ENCODE assay signal across 24 cellular contexts in genomic region chr2:238104521-238105311, GRCh38. TPM values are rescaled to one million over a fixed set of nuclear protein-coding genes. Genes with fewer than 3 reads are reported as not detected.
DNase-seq lines count a peak whose midpoint lies in the region; ATAC-seq, FAIRE-seq and TF ChIP-seq lines count a peak whose summit lies in the region.
"Had no signal": no experiment of that assay in that cellular context is flagged by ENCODE, and none has a peak within 500 bp of the region (broad histone marks: within the 10 kb centered on the region; RNA-seq: fewer than 3 reads in every experiment).

No MANE protein-coding gene starts in this region.

- H3K27me3 ChIP-seq in H1 (replicated peaks in 1 of 4; ENCODE audit: control insufficient read depth in 3 of 4, extremely low read depth in 1 of 4, insufficient read depth in 3 of 4, low read length in 3 of 4) (no peaks in the 10 kb centered on the region; a peak in 1 of 7 replicates), spleen (replicated peaks in 1 of 7) (no peaks in the 10 kb centered on the region)
- H3K27me3 ChIP-seq: body of pancreas, hepatocyte, neural progenitor cell had no signal

- 84% methylated on average over 18 of the region's 29 CpGs; no CpG with 5 or more reads in 1 of the 2 experiments for WGBS in H1 (ENCODE audit: extremely low coverage in 1 of 2, insufficient coverage in 1 of 2, insufficient read length in 1 of 2, insufficient replicate concordance in 2 of 2, low coverage in 1 of 2, low lambda C conversion rate in 2 of 2, missing lambda C conversion rate in 1 of 2), 2 experiments
- WGBS in spleen, 5 donors, result 78 to 92% (median 91%) methylated on average over 10 to 29 of the region's 29 CpGs

- H3K4me2 ChIP-seq in H1 (ENCODE audit: insufficient read depth in 1 of 2, low read depth in 2 of 2, low read length in 2 of 2), result no peak overlapping the region
- H3K4me2 ChIP-seq: hepatocyte, neural progenitor cell had no signal

- H3K23ac ChIP-seq in H1 (ENCODE audit: insufficient read length), result no peak overlapping the region

- H3K27me3 Mint-ChIP-seq in activated T-cell treated with anti-CD3 and anti-CD28 coated beads, Interleukin-2, amount 50 U/mL, for 4 hours (ENCODE audit: low read depth), result no peaks in the 10 kb centered on the region
- H3K27me3 Mint-ChIP-seq in activated T-cell treated with anti-CD3 and anti-CD28 coated beads, Interleukin-2, amount 50 U/mL, for 72 hours (ENCODE audit: low read depth), result no peaks in the 10 kb centered on the region
- H3K27me3 Mint-ChIP-seq: stimulated activated naive CD8-positive, alpha-beta T cell treated with anti-CD3 and anti-CD28 coated beads, Interleukin-15, Interleukin-2, amounts not matched to agents 100 ng/mL and 50 ng/mL, for 24 hours had no signal

- intact Hi-C loops in spleen (cut with DNase I; ENCODE audit: low total_unique reads), result no loop called here

- no peaks in the 10 kb centered on the region for H3K79me2 ChIP-seq in H1 (ENCODE audit: control insufficient read depth in 1 of 2, insufficient read depth in 2 of 2, low read length in 2 of 2)
- H3K79me2 ChIP-seq: hepatocyte had no signal

- no peak overlapping the region for H2BK20ac ChIP-seq in H1 (ENCODE audit: low read length)

- no peak overlapping the region for H2AFZ ChIP-seq in H1 (ENCODE audit: low read length)
- H2AFZ ChIP-seq: hepatocyte, neural progenitor cell had no signal

- H4K5ac ChIP-seq in H1 (ENCODE audit: insufficient read length, low read depth, low read length), result no peak overlapping the region

- no peaks in the 10 kb centered on the region; the same call in 1 of the 2 replicates for H3K23me2 ChIP-seq in H1 (ENCODE audit: low read depth, low read length)

- H2BK5ac ChIP-seq in H1 (ENCODE audit: low read depth, low read length), result no peak overlapping the region

- H3K56ac ChIP-seq in H1 (replicated peaks; ENCODE audit: insufficient read length, low read depth, low read length), result no peak overlapping the region

- CTCF ChIA-PET in H1 (lab: Charles Lee; ENCODE audit: partially characterized antibody), result interaction anchor here (1.5 to 5.0 kb wide), 2 partner anchors 30 to 193 kb away, joined by 4 to 24 read pairs; no protein-coding TSS in a partner anchor

- H4K20me1 ChIP-seq in H1 (replicated peaks in 1 of 2; ENCODE audit: control insufficient read depth in 1 of 2, insufficient read depth in 2 of 2, low read length in 2 of 2), result no peaks in the 10 kb centered on the region

- FAIRE-seq in GM12892 (lab: Jason Lieb, UNC) (no peak), H1 (lab: Jason Lieb, UNC) (no peak)
- FAIRE-seq: colon, urothelium cell line had no signal

- TF ChIP-seq CTCF in H1 (IDR thresholded peaks at IDR 0.05; ENCODE audit: control extremely low read depth in 1 of 3, insufficient read depth in 1 of 3, low read depth in 1 of 3, low read length in 3 of 3) (no peak), spleen (IDR thresholded peaks at IDR 0.05 in 8 of 11, conservative IDR thresholded peaks at IDR 0.05 in 3 of 11) (no peak)

- no peak overlapping the region for H3K9ac ChIP-seq in H1 (replicated peaks in 1 of 4; ENCODE audit: extremely low read depth in 1 of 4, low read depth in 3 of 4, low read length in 3 of 4)
- H3K9ac ChIP-seq: neural progenitor cell had no signal

- H2AK5ac ChIP-seq in H1 (ENCODE audit: low read depth, low read length), result no peak overlapping the region

- H3K36me3 Mint-ChIP-seq in activated T-cell treated with anti-CD3 and anti-CD28 coated beads, Interleukin-2, amount 50 U/mL, for 4 hours (ENCODE audit: insufficient read depth), result no peaks in the 10 kb centered on the region
- no peaks in the 10 kb centered on the region for H3K36me3 Mint-ChIP-seq in activated T-cell treated with anti-CD3 and anti-CD28 coated beads, Interleukin-2, amount 50 U/mL, for 72 hours (ENCODE audit: insufficient read depth in 2 of 2)
- H3K36me3 Mint-ChIP-seq: activated naive CD4-positive, alpha-beta T cell treated with anti-CD3 and anti-CD28 coated beads, Interleukin-2, amount 50 U/mL, for 72 hours; neural progenitor cell had no signal

- no peak overlapping the region for H2BK120ac ChIP-seq in H1 (replicated peaks; ENCODE audit: low read depth, low read length)

- H3K27ac Mint-ChIP-seq in activated T-cell treated with anti-CD3 and anti-CD28 coated beads, Interleukin-2, amount 50 U/mL, for 72 hours, result no peak overlapping the region
- H3K27ac Mint-ChIP-seq: neural progenitor cell; stimulated activated naive CD8-positive, alpha-beta T cell treated with anti-CD3 and anti-CD28 coated beads, Interleukin-15, Interleukin-2, amounts not matched to agents 100 ng/mL and 50 ng/mL, for 24 hours had no signal

- TF ChIP-seq RAD21 in H1 (IDR thresholded peaks at IDR 0.05 in 1 of 2, conservative IDR thresholded peaks at IDR 0.05 in 1 of 2; ENCODE audit: low read depth in 2 of 2, low read length in 2 of 2), result no peak

- H2BK15ac ChIP-seq in H1 (ENCODE audit: low read length), result no peak overlapping the region

- POLR2A ChIA-PET in H1 (lab: Charles Lee; ENCODE audit: partially characterized antibody), result interaction anchor here (0.7 kb wide), 1 partner anchor 584 kb away, joined by 3 read pairs; no protein-coding TSS in a partner anchor

- no peak overlapping the region for H3K18ac ChIP-seq in H1 (ENCODE audit: extremely low read depth, low read length)

- H3K4me1 ChIP-seq in H1 (replicated peaks in 1 of 4; ENCODE audit: control insufficient read depth in 3 of 4, insufficient read depth in 4 of 4, low read length in 3 of 4) (peaks cover 0 to 19% (median 9%) of the 10 kb centered on the region in 4 experiments; a peak in 6 of 7 replicates), spleen (peaks cover 15 to 51% (median 39%) of the 10 kb centered on the region in 6 donors)

- H3K14ac ChIP-seq in H1 (ENCODE audit: insufficient read length), result no peak overlapping the region

- H3K4me3 Mint-ChIP-seq in activated T-cell treated with anti-CD3 and anti-CD28 coated beads, Interleukin-2, amount 50 U/mL, for 4 hours, result no peak overlapping the region
- no peak overlapping the region for H3K4me3 Mint-ChIP-seq in activated T-cell treated with anti-CD3 and anti-CD28 coated beads, Interleukin-2, amount 50 U/mL, for 72 hours
- H3K4me3 Mint-ChIP-seq: neural progenitor cell; stimulated activated naive CD8-positive, alpha-beta T cell treated with anti-CD3 and anti-CD28 coated beads, Interleukin-15, Interleukin-2, amounts not matched to agents 100 ng/mL and 50 ng/mL, for 24 hours had no signal

- no peak overlapping the region for H2BK12ac ChIP-seq in H1 (ENCODE audit: low read depth, low read length)

- no peak overlapping the region for H4K91ac ChIP-seq in H1 (replicated peaks; ENCODE audit: insufficient read length, low read length)

- ATAC-seq in activated T-cell treated with anti-CD3 and anti-CD28 coated beads, Interleukin-2, amount 50 U/mL, for 4 hours, result no peak
- ATAC-seq in activated T-cell treated with anti-CD3 and anti-CD28 coated beads, Interleukin-2, amount 50 U/mL, for 72 hours (replicated peaks in 1 of 2), result no peak
- ATAC-seq: activated naive CD4-positive, alpha-beta T cell treated with anti-CD3 and anti-CD28 coated beads, Interleukin-2, amount 50 U/mL, for 72 hours; body of pancreas had no signal

- H3K9me3 Mint-ChIP-seq in activated T-cell treated with anti-CD3 and anti-CD28 coated beads, Interleukin-2, amount 50 U/mL, for 4 hours, result no peaks in the 10 kb centered on the region
- H3K9me3 Mint-ChIP-seq in activated T-cell treated with anti-CD3 and anti-CD28 coated beads, Interleukin-2, amount 50 U/mL, for 72 hours, result no peaks in the 10 kb centered on the region
- H3K9me3 Mint-ChIP-seq: activated naive CD4-positive, alpha-beta T cell treated with anti-CD3 and anti-CD28 coated beads, Interleukin-2, amount 50 U/mL, for 72 hours; neural progenitor cell; stimulated activated naive CD8-positive, alpha-beta T cell treated with anti-CD3 and anti-CD28 coated beads, Interleukin-15, Interleukin-2, amounts not matched to agents 100 ng/mL and 50 ng/mL, for 24 hours had no signal

- H3K4me3 ChIP-seq in H1 (ENCODE audit: extremely low read depth in 1 of 4, insufficient read depth in 2 of 4, low read depth in 3 of 4, low read length in 4 of 4) (no peak overlapping the region), spleen (no peak overlapping the region)
- H3K4me3 ChIP-seq: body of pancreas, hepatocyte, neural progenitor cell had no signal

- 0 out of 2 replicates have a peak overlapping the region, but pooled peaks have one; percentile 4 for H4K8ac ChIP-seq in H1 (ENCODE audit: extremely low read depth, insufficient read depth, low read length)

- H3K4ac ChIP-seq in H1 (replicated peaks; ENCODE audit: insufficient read length, low read depth, low read length), result no peak overlapping the region

- H3K79me1 ChIP-seq in H1 (ENCODE audit: low read depth, low read length), result no peaks in the 10 kb centered on the region

- H3K27ac ChIP-seq in H1 (ENCODE audit: low read depth, low read length) (no peak overlapping the region), spleen (no peak overlapping the region)
- H3K27ac ChIP-seq: body of pancreas, hepatocyte, neural progenitor cell, WERI-Rb-1 had no signal

- no peak for TF ChIP-seq POLR2A in GM12892 (IDR thresholded peaks at IDR 0.05; ENCODE audit: low read depth, low read length)
- no peak for TF ChIP-seq POLR2A in H1 (IDR thresholded peaks at IDR 0.05; ENCODE audit: control extremely low read depth in 1 of 2, low read depth in 2 of 2, low read length in 2 of 2)
- TF ChIP-seq POLR2A in spleen (IDR thresholded peaks at IDR 0.05), result no peak

- TF ChIP-seq EP300 in H1 (IDR thresholded peaks at IDR 0.05; ENCODE audit: borderline replicate concordance in 1 of 2, low read depth in 2 of 2, low read length in 2 of 2), result no peak

- H3K36me3 ChIP-seq in H1 (ENCODE audit: control insufficient read depth in 2 of 4, insufficient read depth in 4 of 4, low read length in 3 of 4), result no peaks in the 10 kb centered on the region
- H3K36me3 ChIP-seq in spleen, result no peaks in the 10 kb centered on the region
- H3K36me3 ChIP-seq: neural progenitor cell, WERI-Rb-1 had no signal

- peak; percentile 3 for DNase-seq in activated T-cell treated with anti-CD3 and anti-CD28 coated beads, Interleukin-2, amount 50 U/mL, for 4 hours
- no peak for DNase-seq in activated T-cell treated with anti-CD3 and anti-CD28 coated beads, Interleukin-2, amount 50 U/mL, for 72 hours
- peak; percentile 13 for DNase-seq in GM12892 (ENCODE audit: insufficient read length)
- DNase-seq in H1 (ENCODE audit: low read depth in 1 of 2, low spot score in 2 of 2), result peak in 1 of 2 experiments; percentile 48
- peak; percentile 74 for DNase-seq in spleen
- no peak for DNase-seq in glomerular visceral epithelial cell (ENCODE audit: extremely low spot score)
- DNase-seq in COLO668 (lab: John Stamatoyannopoulos, UW; ENCODE audit: unreplicated experiment), result no peak
- DNase-seq in MV-4-11 (lab: John Stamatoyannopoulos, UW), result no peak
- DNase-seq: midbrain, NCI-H1694, retina, SHP77 treated with DMSO at 0.1 percent for 48 hours, T-helper 2 cell had no signal

- peaks cover 3% of the 10 kb centered on the region for H3K4me1 Mint-ChIP-seq in activated T-cell treated with anti-CD3 and anti-CD28 coated beads, Interleukin-2, amount 50 U/mL, for 4 hours (ENCODE audit: low read depth)
- H3K4me1 Mint-ChIP-seq in activated T-cell treated with anti-CD3 and anti-CD28 coated beads, Interleukin-2, amount 50 U/mL, for 72 hours (ENCODE audit: low read depth), result no peaks in the 10 kb centered on the region

- H3K9me3 ChIP-seq in H1 (ENCODE audit: insufficient read depth in 2 of 2, low read depth in 1 of 2, low read length in 1 of 2) (no peaks in the 10 kb centered on the region), spleen (no peaks in the 10 kb centered on the region)
- H3K9me3 ChIP-seq: body of pancreas had no signal

RNA-seq across cellular contexts. Expression of gene ESPNL, which starts 4.6 kb away (rescaled TPM):
- under 1 TPM; 0.08 to 0.35 (median 0.14) TPM for total RNA-seq in activated T-cell treated with anti-CD3 and anti-CD28 coated beads, Interleukin-2, amount 50 U/mL, for 4 hours
- total RNA-seq in activated T-cell treated with anti-CD3 and anti-CD28 coated beads, Interleukin-2, amount 50 U/mL, for 72 hours, result under 1 TPM; 0.07 to 0.19 TPM
- 0.61 TPM for polyA plus RNA-seq in GM12892 (2012; ENCODE audit: missing spikeins)
- 1.3 and 1.8 TPM in 2 replicates for total RNA-seq in H1 (2021; fragmentation: NEBNext Ultra II Directional; extraction: Animal tissue kit (Norgen Biotek cat#: 25700))
- polyA plus RNA-seq in H1 (2011; rRNA removed) (0.68 and 1.6 TPM in 2 replicates), spleen (1 to 10 TPM; 1.3 to 6.2 (median 3.8) TPM)
- polyA plus RNA-seq in H1 (2011; cell fraction: cytosol; rRNA removed), result 1.3 TPM
- 2.8 TPM for polyA plus RNA-seq in H1 (2011; cell fraction: nucleus; rRNA removed)
- polyA plus RNA-seq in H1 (2012, experiment 1 of 2), result 0.54 to 1.2 TPM (median 0.82 TPM) in 4 replicates
- polyA plus RNA-seq in H1 (2012, experiment 2 of 2), result 0.66 TPM
- 0.75 TPM for polyA plus RNA-seq in H1 (2013, experiment 1 of 2)
- 0.64 TPM for polyA plus RNA-seq in H1 (2013, experiment 2 of 2)
- polyA minus RNA-seq in H1 (2011; rRNA and poly(A)+ RNA removed), result 0.15 and 0.60 TPM in 2 replicates
- polyA minus RNA-seq in H1 (2011; cell fraction: cytosol; rRNA and poly(A)+ RNA removed), result 0.73 TPM
- polyA minus RNA-seq in H1 (2011; cell fraction: nucleus; rRNA and poly(A)+ RNA removed), result 1.2 TPM
- 1 to 10 TPM in 4 of 7 donors, under 1 TPM in 3; 0.65 to 5.1 (median 1.5) TPM for total RNA-seq in spleen
- total RNA-seq: body of pancreas, MCF 10A had no signal

RNA-seq across cellular contexts. Expression of gene KLHL30, which starts 33.8 kb away (rescaled TPM):
- not detected for total RNA-seq in activated T-cell treated with anti-CD3 and anti-CD28 coated beads, Interleukin-2, amount 50 U/mL, for 4 hours
- not detected for total RNA-seq in activated T-cell treated with anti-CD3 and anti-CD28 coated beads, Interleukin-2, amount 50 U/mL, for 72 hours
- not detected for polyA plus RNA-seq in GM12892 (2012; ENCODE audit: missing spikeins)
- total RNA-seq in H1 (2021; fragmentation: NEBNext Ultra II Directional; extraction: Animal tissue kit (Norgen Biotek cat#: 25700)), result 0.08 TPM in 1 of 2 replicates, not detected in the other
- 0.03 TPM in 1 of 2 replicates, not detected in the other for polyA plus RNA-seq in H1 (2011; rRNA removed)
- 0.01 TPM for polyA plus RNA-seq in H1 (2011; cell fraction: cytosol; rRNA removed)
- polyA plus RNA-seq in H1 (2011; cell fraction: nucleus; rRNA removed), result 0.07 TPM
- not detected in 4 replicates for polyA plus RNA-seq in H1 (2012, experiment 1 of 2)
- polyA plus RNA-seq in H1 (2012, experiment 2 of 2), result not detected
- not detected for polyA plus RNA-seq in H1 (2013, experiment 1 of 2)
- polyA plus RNA-seq in H1 (2013, experiment 2 of 2), result not detected
- polyA minus RNA-seq in H1 (2011; rRNA and poly(A)+ RNA removed), result not detected in 2 replicates
- polyA minus RNA-seq in H1 (2011; cell fraction: cytosol; rRNA and poly(A)+ RNA removed), result not detected
- polyA minus RNA-seq in H1 (2011; cell fraction: nucleus; rRNA and poly(A)+ RNA removed), result not detected
- under 1 TPM in 5 of 7 donors, not detected in 2; 0.15 to 0.85 (median 0.23) TPM for total RNA-seq in spleen
- polyA plus RNA-seq in spleen, result under 1 TPM; 0.09 to 0.29 (median 0.22) TPM
- total RNA-seq: activated CD8-positive, alpha-beta memory T cell treated with anti-CD3 and anti-CD28 coated beads for 36 hours; activated naive CD4-positive, alpha-beta T cell treated with anti-CD3 and anti-CD28 coated beads, Interleukin-2, amount 50 U/mL, for 72 hours; hepatocyte had no signal
- polyA plus RNA-seq: AG04450 had no signal

RNA-seq across cellular contexts. Expression of gene SCLY, which starts 43.9 kb away (rescaled TPM):
- total RNA-seq in activated T-cell treated with anti-CD3 and anti-CD28 coated beads, Interleukin-2, amount 50 U/mL, for 4 hours, result 10 to 100 TPM; 46.4 to 63.5 (median 60.1) TPM
- 10 to 100 TPM; 36.3 to 38.2 TPM for total RNA-seq in activated T-cell treated with anti-CD3 and anti-CD28 coated beads, Interleukin-2, amount 50 U/mL, for 72 hours
- polyA plus RNA-seq in GM12892 (2012; ENCODE audit: missing spikeins), result 19.4 TPM
- 79.0 and 83.7 TPM in 2 replicates for total RNA-seq in H1 (2021; fragmentation: NEBNext Ultra II Directional; extraction: Animal tissue kit (Norgen Biotek cat#: 25700))
- polyA plus RNA-seq in H1 (2011; rRNA removed) (79.5 and 111 TPM in 2 replicates), spleen (1 to 10 TPM; 5.8 to 10.0 (median 6.7) TPM)
- 68.5 TPM for polyA plus RNA-seq in H1 (2011; cell fraction: cytosol; rRNA removed)
- polyA plus RNA-seq in H1 (2011; cell fraction: nucleus; rRNA removed), result 100.0 TPM
- 65.1 to 71.0 TPM (median 67.4 TPM) in 4 replicates for polyA plus RNA-seq in H1 (2012, experiment 1 of 2)
- polyA plus RNA-seq in H1 (2012, experiment 2 of 2), result 70.8 TPM
- 43.4 TPM for polyA plus RNA-seq in H1 (2013, experiment 1 of 2)
- polyA plus RNA-seq in H1 (2013, experiment 2 of 2), result 44.4 TPM
- polyA minus RNA-seq in H1 (2011; rRNA and poly(A)+ RNA removed), result 63.7 and 76.3 TPM in 2 replicates
- polyA minus RNA-seq in H1 (2011; cell fraction: cytosol; rRNA and poly(A)+ RNA removed), result 40.9 TPM
- polyA minus RNA-seq in H1 (2011; cell fraction: nucleus; rRNA and poly(A)+ RNA removed), result 77.6 TPM
- 10 to 100 TPM; 13.5 to 22.7 (median 17.5) TPM for total RNA-seq in spleen

RNA-seq across cellular contexts. Expression of gene ERFE, which starts 54.1 kb away (rescaled TPM):
- under 1 TPM; 0.13 to 0.91 (median 0.22) TPM for total RNA-seq in activated T-cell treated with anti-CD3 and anti-CD28 coated beads, Interleukin-2, amount 50 U/mL, for 4 hours
- under 1 TPM; 0.60 to 0.88 TPM for total RNA-seq in activated T-cell treated with anti-CD3 and anti-CD28 coated beads, Interleukin-2, amount 50 U/mL, for 72 hours
- not detected for polyA plus RNA-seq in GM12892 (2012; ENCODE audit: missing spikeins)
- total RNA-seq in H1 (2021; fragmentation: NEBNext Ultra II Directional; extraction: Animal tissue kit (Norgen Biotek cat#: 25700)), result 1.8 and 2.5 TPM in 2 replicates
- 3.6 and 5.1 TPM in 2 replicates for polyA plus RNA-seq in H1 (2011; rRNA removed)
- polyA plus RNA-seq in H1 (2011; cell fraction: cytosol; rRNA removed), result 4.8 TPM
- 10.3 TPM for polyA plus RNA-seq in H1 (2011; cell fraction: nucleus; rRNA removed)
- polyA plus RNA-seq in H1 (2012, experiment 1 of 2), result 2.8 to 3.5 TPM (median 2.8 TPM) in 4 replicates
- polyA plus RNA-seq in H1 (2012, experiment 2 of 2), result 3.2 TPM
- polyA plus RNA-seq in H1 (2013, experiment 1 of 2), result 3.1 TPM
- polyA plus RNA-seq in H1 (2013, experiment 2 of 2), result 2.8 TPM
- 1.1 and 1.3 TPM in 2 replicates for polyA minus RNA-seq in H1 (2011; rRNA and poly(A)+ RNA removed)
- 2.8 TPM for polyA minus RNA-seq in H1 (2011; cell fraction: cytosol; rRNA and poly(A)+ RNA removed)
- 1.4 TPM for polyA minus RNA-seq in H1 (2011; cell fraction: nucleus; rRNA and poly(A)+ RNA removed)
- 10 to 100 TPM in 1 of 7 donors, 1 to 10 TPM in 5, under 1 TPM in 1; 0.49 to 11.0 (median 2.4) TPM for total RNA-seq in spleen
- polyA plus RNA-seq in spleen, result under 1 TPM; 0.06 to 0.63 (median 0.16) TPM

Comparison
In these comparisons a context has a peak if more than half of its experiments do, and no peak if none do; other contexts are left out.
1. DNase-seq: peak in activated T-cell treated with anti-CD3 and anti-CD28 coated beads, Interleukin-2, amount 50 U/mL, for 4 hours (single experiment), GM12892 (single experiment) and spleen (single experiment); none in activated T-cell treated with anti-CD3 and anti-CD28 coated beads, Interleukin-2, amount 50 U/mL, for 72 hours (0 of 2), glomerular visceral epithelial cell (single experiment), COLO668 (single experiment) and MV-4-11 (single experiment).